ENCODE assay signal across 10 cellular contexts in genomic region chr2:157592983-157593382, GRCh38. TPM values are rescaled to one million over a fixed set of nuclear protein-coding genes. Genes with fewer than 3 reads are reported as not detected.
DNase-seq lines count a peak whose midpoint lies in the region; ATAC-seq and TF ChIP-seq lines count a peak whose summit lies in the region.
"Had no signal": no experiment of that assay in that cellular context is flagged by ENCODE, and none has a peak within 500 bp of the region (broad histone marks: within the 10 kb centered on the region; RNA-seq: fewer than 3 reads in every experiment).

No MANE protein-coding gene starts in this region.

- H3K4me1 Mint-ChIP-seq in endothelial cell (ENCODE audit: unreplicated experiment), result no peaks in the 10 kb centered on the region

- TF ChIP-seq CTCF in endothelial cell (IDR thresholded peaks at IDR 0.05; ENCODE audit: unreplicated experiment), result peak; percentile 16

- ATAC-seq in GM21367 (IDR thresholded peaks at IDR 0.05; ENCODE audit: unreplicated experiment), result no peak

- DNase-seq in NCI-H2081 (lab: John Stamatoyannopoulos, UW), result peak; percentile 43 to 71
- no peak for DNase-seq in NCI-H2081 treated with DMSO at 0.1 percent for 48 hours (lab: John Stamatoyannopoulos, UW)
- peak; percentile 70 for DNase-seq in NCI-H2171 (lab: John Stamatoyannopoulos, UW)
- DNase-seq in endothelial cell (ENCODE audit: low spot score), result no peak
- DNase-seq in renal cortical epithelial cell (ENCODE audit: low read depth), result peak; percentile 2
- DNase-seq in LoVo (ENCODE audit: low spot score), result no peak
- DNase-seq in stimulated activated CD4-positive, alpha-beta T cell treated with anti-CD3 and anti-CD28 coated beads, Interleukin-4, amount 100 ng/mL, for 24 hours, result no peak
- DNase-seq: transverse colon had no signal

- peaks cover 4% of the 10 kb centered on the region for H3K27me3 Mint-ChIP-seq in endothelial cell (ENCODE audit: unreplicated experiment)

- no peaks in the 10 kb centered on the region for H3K36me3 Mint-ChIP-seq in endothelial cell (ENCODE audit: low read depth, unreplicated experiment)
- H3K36me3 Mint-ChIP-seq: IgD-negative memory B cell had no signal

- H3K4me3 Mint-ChIP-seq in endothelial cell (ENCODE audit: unreplicated experiment), result no peak overlapping the region
- H3K4me3 Mint-ChIP-seq: IgD-negative memory B cell had no signal

- no peaks in the 10 kb centered on the region for H3K9me3 Mint-ChIP-seq in endothelial cell (ENCODE audit: unreplicated experiment)
- H3K9me3 Mint-ChIP-seq: IgD-negative memory B cell had no signal

- H3K27ac Mint-ChIP-seq in endothelial cell (ENCODE audit: unreplicated experiment), result no peak overlapping the region
- H3K27ac Mint-ChIP-seq: IgD-negative memory B cell had no signal

RNA-seq across cellular contexts. Expression of gene ACVR1C, which starts 35.7 kb away (rescaled TPM):
- total RNA-seq in endothelial cell (ENCODE audit: unreplicated experiment) (0.10 TPM), renal cortical epithelial cell (0.40 and 0.69 TPM in 2 replicates)

Comparison
In these comparisons a context has a peak if more than half of its experiments do, and no peak if none do; other contexts are left out.
1. DNase-seq: peak in NCI-H2081 (2 of 2), NCI-H2171 (single experiment) and renal cortical epithelial cell (single experiment); none in NCI-H2081 treated with DMSO at 0.1 percent for 48 hours (single experiment), endothelial cell (single experiment), LoVo (single experiment) and stimulated activated CD4-positive, alpha-beta T cell treated with anti-CD3 and anti-CD28 coated beads, Interleukin-4, amount 100 ng/mL, for 24 hours (single experiment).